11 cellular contexts compared by ENCODE assay signal in the genomic region with DNA sequence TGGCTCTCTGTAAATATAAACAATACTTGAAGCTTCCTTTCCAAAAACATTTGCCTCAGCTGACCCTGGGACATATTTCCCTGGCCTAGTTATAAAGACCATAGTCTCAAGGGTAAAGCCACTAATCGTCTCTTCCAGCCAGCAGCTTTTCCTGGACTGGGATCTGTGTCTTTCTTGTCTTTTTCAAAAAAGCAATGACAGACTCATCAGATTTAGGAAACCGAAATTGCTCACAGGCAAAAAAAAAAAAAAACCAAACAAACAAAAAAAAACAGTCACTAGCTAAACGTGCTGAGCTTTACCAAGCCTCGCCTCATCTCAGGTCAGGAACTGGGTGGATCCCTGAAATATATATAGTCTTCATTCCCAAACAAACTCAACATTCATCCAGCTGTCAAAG. TPM values are rescaled to one million over a fixed set of nuclear protein-coding genes. Genes with fewer than 3 reads are reported as not detected.
DNase-seq lines count a peak whose midpoint lies in the region; TF ChIP-seq lines count a peak whose summit lies in the region.
"Had no signal": no experiment of that assay in that cellular context is flagged by ENCODE, and none has a peak within 500 bp of the region (broad histone marks: within the 10 kb centered on the region; RNA-seq: fewer than 3 reads in every experiment).

No MANE protein-coding gene starts in this region.

- no peak for DNase-seq in CD4-positive, alpha-beta memory T cell
- DNase-seq in SJSA1 (ENCODE audit: low read depth in 1 of 2, low spot score in 2 of 2), result peak in 1 of 2 experiments; percentile 47
- no peak for DNase-seq in esophagus squamous epithelium (lab: John Stamatoyannopoulos, UW)
- DNase-seq in nephron progenitor cell, result no peak
- no peak for DNase-seq in occipital lobe (lab: John Stamatoyannopoulos, UW)
- no peak for DNase-seq in RKO (ENCODE audit: low spot score)
- DNase-seq in cortex of kidney (lab: John Stamatoyannopoulos, UW), result no peak
- DNase-seq in NCI-H146 treated with DMSO at 0.1 percent for 48 hours (lab: John Stamatoyannopoulos, UW; ENCODE audit: unreplicated experiment), result no peak
- DNase-seq: activated gamma-delta T cell, GDM1, NCI-H526 treated with DMSO at 0.1 percent for 48 hours had no signal

- H3K27ac Mint-ChIP-seq in CD4-positive, alpha-beta memory T cell, result peak overlapping the region; percentile 38 to 95 (median 91)
- peak overlapping the region; percentile 88 for H3K27ac Mint-ChIP-seq in nephron progenitor cell

- 7 to 27% methylated on average over 4 of the region's 4 CpGs for WGBS in esophagus squamous epithelium, 2 donors

- no peak overlapping the region for H3K4me3 ChIP-seq in CD4-positive, alpha-beta memory T cell (ENCODE audit: low read length in 2 of 2)
- H3K4me3 ChIP-seq in SJSA1 (no peak overlapping the region), esophagus squamous epithelium (no peak overlapping the region)

- peaks cover 42% of the 10 kb centered on the region for H3K4me1 ChIP-seq in CD4-positive, alpha-beta memory T cell (ENCODE audit: insufficient read depth, low read length)
- H3K4me1 ChIP-seq in SJSA1 (replicated peaks) (peaks cover 31% of the 10 kb centered on the region), esophagus squamous epithelium (peaks cover 14 to 83% (median 35%) of the 10 kb centered on the region in 3 donors)

- TF ChIP-seq CTCF in esophagus squamous epithelium (IDR thresholded peaks at IDR 0.05) (no peak), nephron progenitor cell (IDR thresholded peaks at IDR 0.05) (no peak)

- intact Hi-C loops in CD4-positive, alpha-beta memory T cell (cut with micrococcal nuclease), result loop anchor here (2.0 kb wide), 1 partner anchor 16 kb away; no protein-coding TSS in a partner anchor
- intact Hi-C loops in esophagus squamous epithelium (cut with DNase I), result no loop called here

- peak overlapping the region; percentile 18 for H3K27ac ChIP-seq in CD4-positive, alpha-beta memory T cell (ENCODE audit: low read depth, low read length)
- H3K27ac ChIP-seq in SJSA1, result peak overlapping the region; percentile 53
- H3K27ac ChIP-seq in esophagus squamous epithelium, result peak overlapping the region; percentile 80 to 90 (median 86)

- H3K9me3 Mint-ChIP-seq in CD4-positive, alpha-beta memory T cell, result no peaks in the 10 kb centered on the region
- no peaks in the 10 kb centered on the region for H3K9me3 Mint-ChIP-seq in nephron progenitor cell

- POLR2A ChIA-PET in CD4-positive, alpha-beta memory T cell (lab: Charles Lee; ENCODE audit: partially characterized antibody), result interaction anchor here (0.6 to 3.4 kb wide), 7 partner anchors 14 to 515 kb away, joined by 4 to 16 read pairs (median 10); partner anchors contain the start of genes SFR1, SLK and STN1

- no peaks in the 10 kb centered on the region for H3K27me3 ChIP-seq in CD4-positive, alpha-beta memory T cell (ENCODE audit: insufficient read depth, low read length)
- H3K27me3 ChIP-seq in SJSA1 (replicated peaks) (no peaks in the 10 kb centered on the region), esophagus squamous epithelium (no peaks in the 10 kb centered on the region)

- TF ChIP-seq POLR2A in esophagus squamous epithelium (IDR thresholded peaks at IDR 0.05), result no peak

- H3K9me3 ChIP-seq in CD4-positive, alpha-beta memory T cell (ENCODE audit: control insufficient read depth in 1 of 2, low read length in 2 of 2), result no peaks in the 10 kb centered on the region
- H3K9me3 ChIP-seq in SJSA1 (replicated peaks) (no peaks in the 10 kb centered on the region), esophagus squamous epithelium (no peaks in the 10 kb centered on the region)

- H3K4me3 Mint-ChIP-seq in CD4-positive, alpha-beta memory T cell, result peak overlapping the region in 7 of 8 donors; percentile 60 to 87 (median 70)
- peak overlapping the region; percentile 48 for H3K4me3 Mint-ChIP-seq in nephron progenitor cell

- peaks cover 51 to 84% of the 10 kb centered on the region in 2 donors for H3K36me3 Mint-ChIP-seq in CD4-positive, alpha-beta memory T cell
- H3K36me3 Mint-ChIP-seq in nephron progenitor cell (ENCODE audit: low read depth), result peaks cover 46% of the 10 kb centered on the region

- H3K4me1 Mint-ChIP-seq in CD4-positive, alpha-beta memory T cell, result peaks cover 42 to 66% (median 53%) of the 10 kb centered on the region in 4 donors
- H3K4me1 Mint-ChIP-seq in nephron progenitor cell, result peaks cover 86% of the 10 kb centered on the region

- H3K27me3 Mint-ChIP-seq in CD4-positive, alpha-beta memory T cell, result no peaks in the 10 kb centered on the region
- peaks cover 5% of the 10 kb centered on the region for H3K27me3 Mint-ChIP-seq in nephron progenitor cell (ENCODE audit: low read depth, poor library complexity)

- peaks cover 60% of the 10 kb centered on the region for H3K36me3 ChIP-seq in CD4-positive, alpha-beta memory T cell (ENCODE audit: insufficient read depth, low read length)
- H3K36me3 ChIP-seq in SJSA1 (peaks cover 8% of the 10 kb centered on the region), esophagus squamous epithelium (peaks cover 11 to 61% (median 12%) of the 10 kb centered on the region in 3 donors)

- CTCF ChIA-PET in CD4-positive, alpha-beta memory T cell (lab: Charles Lee; ENCODE audit: partially characterized antibody), result interaction anchor here (0.6 to 2.0 kb wide), 7 partner anchors 9 to 227 kb away, joined by 3 to 13 read pairs (median 6); no protein-coding TSS in a partner anchor

RNA-seq across cellular contexts. Expression of gene STN1, which starts 23.5 kb away (rescaled TPM):
- 10 to 100 TPM; 30.4 to 31.6 TPM for total RNA-seq in CD4-positive, alpha-beta memory T cell
- 100 to 1,000 TPM; 111 TPM for polyA plus RNA-seq in CD4-positive, alpha-beta memory T cell
- 26.9 and 27.4 TPM in 2 replicates for total RNA-seq in SJSA1 (2014; rRNA removed; shearing (Covaris generic))
- total RNA-seq in esophagus squamous epithelium (10 to 100 TPM; 20.4 to 52.8 (median 32.5) TPM), occipital lobe (3.1 TPM)

RNA-seq across cellular contexts. Expression of gene SH3PXD2A, which starts 39.1 kb away (rescaled TPM):
- total RNA-seq in CD4-positive, alpha-beta memory T cell, result 10 to 100 TPM; 16.9 to 17.5 TPM
- under 1 TPM; 0.39 to 0.77 TPM for polyA plus RNA-seq in CD4-positive, alpha-beta memory T cell
- 10.3 and 13.4 TPM in 2 replicates for total RNA-seq in SJSA1 (2014; rRNA removed; shearing (Covaris generic))
- total RNA-seq in esophagus squamous epithelium (10 to 100 TPM; 25.1 to 57.8 (median 42.7) TPM), occipital lobe (8.7 TPM)

Comparison
In these comparisons a context has a peak if more than half of its experiments do, and no peak if none do; other contexts are left out.
1. H3K27ac ChIP-seq: peak in every context shown above with its lines; median percentile 86 in esophagus squamous epithelium; 53 in SJSA1; 18 in CD4-positive, alpha-beta memory T cell.